Comparison of ENCODE assay signal across 8 cellular contexts in the genomic region with DNA sequence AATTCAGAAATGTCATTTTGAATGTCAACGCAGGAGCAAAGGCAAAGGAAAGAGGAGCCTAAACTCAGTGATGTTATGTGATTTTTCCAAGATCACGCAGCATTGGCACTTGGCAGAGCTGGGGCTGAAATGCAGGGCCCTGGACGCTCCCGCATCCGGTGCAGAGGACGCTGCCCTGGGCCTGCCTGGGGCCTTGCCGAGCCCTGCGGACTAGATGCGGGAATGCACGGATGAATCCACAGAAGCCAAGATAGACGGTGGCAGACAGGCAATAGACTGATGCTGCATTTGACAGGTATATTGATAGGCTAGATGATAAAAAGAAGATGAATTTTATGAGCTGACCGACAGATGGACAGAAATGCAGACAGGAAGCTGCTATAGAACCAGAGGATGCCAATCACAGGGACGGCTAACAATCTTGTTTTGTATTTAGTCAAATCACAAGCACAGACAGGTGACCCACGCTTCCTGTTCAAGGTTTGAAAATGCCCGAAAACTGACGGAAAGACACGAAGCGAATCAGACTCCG. TPM values are rescaled to one million over a fixed set of nuclear protein-coding genes. Genes with fewer than 3 reads are reported as not detected.
DNase-seq lines count a peak whose midpoint lies in the region; ATAC-seq and TF ChIP-seq lines count a peak whose summit lies in the region.

No MANE protein-coding gene starts in this region.

- peak overlapping the region; percentile 46 to 74 for H3K9ac ChIP-seq in duodenal mucosa (ENCODE audit: low read depth in 1 of 2, low read length in 2 of 2)

- peaks cover 0 to 27% of the 10 kb centered on the region in 2 donors for H3K36me3 Mint-ChIP-seq in CD4-positive, alpha-beta memory T cell
- peaks cover 7% of the 10 kb centered on the region for H3K36me3 Mint-ChIP-seq in nephron (ENCODE audit: low read depth)

- H3K27me3 Mint-ChIP-seq in CD4-positive, alpha-beta memory T cell = no peaks in the 10 kb centered on the region
- H3K27me3 Mint-ChIP-seq in nephron (ENCODE audit: low read depth) = no peaks in the 10 kb centered on the region

- ATAC-seq in GM21423 (IDR thresholded peaks at IDR 0.05; ENCODE audit: unreplicated experiment) = no peak

- no peaks in the 10 kb centered on the region for H3K9me3 ChIP-seq in CD4-positive, alpha-beta memory T cell (ENCODE audit: control insufficient read depth in 1 of 2, low read length in 2 of 2)
- no peaks in the 10 kb centered on the region for H3K9me3 ChIP-seq in KOPT-K1 (ENCODE audit: insufficient read depth, low read length, poor library complexity, severe bottlenecking)
- H3K9me3 ChIP-seq in duodenal mucosa (ENCODE audit: control insufficient read depth in 1 of 2, low read length in 2 of 2) = no peaks in the 10 kb centered on the region

- no peak for DNase-seq in CD4-positive, alpha-beta memory T cell
- DNase-seq in SW 1271 (lab: John Stamatoyannopoulos, UW) (no peak), COR-L47 (lab: John Stamatoyannopoulos, UW) (no peak), kidney tubule cell (ENCODE audit: low spot score) (no peak)

- TF ChIP-seq CTCF in nephron (IDR thresholded peaks at IDR 0.05; ENCODE audit: unreplicated experiment in 3 of 3) = no peak

- H3K4me1 Mint-ChIP-seq in CD4-positive, alpha-beta memory T cell = peaks cover 38 to 65% (median 48%) of the 10 kb centered on the region in 4 donors
- H3K4me1 Mint-ChIP-seq in nephron = peaks cover 35% of the 10 kb centered on the region

- peak overlapping the region; percentile 75 to 93 (median 88) for H3K4me3 Mint-ChIP-seq in CD4-positive, alpha-beta memory T cell
- H3K4me3 Mint-ChIP-seq in nephron = peak overlapping the region; percentile 84 to 86 (median 85)

- peak overlapping the region; percentile 85 to 96 (median 88) for H3K27ac Mint-ChIP-seq in CD4-positive, alpha-beta memory T cell
- peak overlapping the region in 2 of 3 experiments; percentile 13 to 67 for H3K27ac Mint-ChIP-seq in nephron

- intact Hi-C loops in CD4-positive, alpha-beta memory T cell (cut with micrococcal nuclease) = loop anchor here (1.0 to 5.0 kb wide), 7 partner anchors 29 to 467 kb away; a partner anchor contains a TSS

- peaks cover 44% of the 10 kb centered on the region for H3K4me1 ChIP-seq in CD4-positive, alpha-beta memory T cell (ENCODE audit: insufficient read depth, low read length)
- H3K4me1 ChIP-seq in duodenal mucosa (ENCODE audit: control insufficient read depth in 1 of 2, insufficient read depth in 2 of 2, low read length in 2 of 2) = peaks cover 47 to 50% of the 10 kb centered on the region in 2 donors

- H3K27ac ChIP-seq in CD4-positive, alpha-beta memory T cell (ENCODE audit: low read depth, low read length) = peak overlapping the region; percentile 60
- H3K27ac ChIP-seq in KOPT-K1 (ENCODE audit: low read depth, low read length, poor library complexity, severe bottlenecking) (peak overlapping the region; percentile 55), duodenal mucosa (ENCODE audit: low read depth, low read length) (peak overlapping the region; percentile 59)

- peaks cover 6% of the 10 kb centered on the region for H3K36me3 ChIP-seq in CD4-positive, alpha-beta memory T cell (ENCODE audit: insufficient read depth, low read length)
- H3K36me3 ChIP-seq in KOPT-K1 (ENCODE audit: insufficient read depth, low read length) (peaks cover 19% of the 10 kb centered on the region), duodenal mucosa (ENCODE audit: control insufficient read depth in 1 of 2, insufficient read depth in 2 of 2, low read length in 2 of 2) (peaks cover 0 to 4% of the 10 kb centered on the region in 2 donors)

- H3K9me3 Mint-ChIP-seq in CD4-positive, alpha-beta memory T cell = no peaks in the 10 kb centered on the region
- H3K9me3 Mint-ChIP-seq in nephron = no peaks in the 10 kb centered on the region

- CTCF ChIA-PET in CD4-positive, alpha-beta memory T cell (lab: Charles Lee; ENCODE audit: partially characterized antibody) = interaction anchor here (0.8 to 12.0 kb wide), 26 partner anchors 11 to 311 kb away, joined by 3 to 337 read pairs (median 13); a partner anchor contains a TSS

- POLR2A ChIA-PET in CD4-positive, alpha-beta memory T cell (lab: Charles Lee; ENCODE audit: partially characterized antibody) = interaction anchor here (0.8 to 5.2 kb wide), 32 partner anchors 10 to 998 kb away, joined by 3 to 83 read pairs (median 6); a partner anchor contains a TSS

- H3K4me3 ChIP-seq in CD4-positive, alpha-beta memory T cell (ENCODE audit: low read length in 2 of 2) = peak overlapping the region; percentile 1 to 54
- peak overlapping the region; percentile 45 to 69 for H3K4me3 ChIP-seq in duodenal mucosa (ENCODE audit: low read depth in 1 of 2, low read length in 2 of 2)

- no peaks in the 10 kb centered on the region for H3K27me3 ChIP-seq in CD4-positive, alpha-beta memory T cell (ENCODE audit: insufficient read depth, low read length)
- H3K27me3 ChIP-seq in duodenal mucosa (ENCODE audit: control insufficient read depth in 1 of 2, insufficient read depth in 2 of 2, low read length in 2 of 2) = no peaks in the 10 kb centered on the region

RNA-seq across cellular contexts. Expression of a gene that starts 0.7 kb away (rescaled TPM):
- 10 to 100 TPM; 60.4 to 68.0 TPM for total RNA-seq in CD4-positive, alpha-beta memory T cell
- polyA plus RNA-seq in CD4-positive, alpha-beta memory T cell = 10 to 100 TPM; 25.1 to 60.3 TPM

RNA-seq across cellular contexts. Expression of a gene that starts 25.0 kb away (rescaled TPM):
- 10 to 100 TPM; 12.0 to 14.8 TPM for total RNA-seq in CD4-positive, alpha-beta memory T cell
- under 1 TPM; 0.63 to 0.95 TPM for polyA plus RNA-seq in CD4-positive, alpha-beta memory T cell
